ENCODE assay signal across 26 cellular contexts in genomic region chr12:34289431-34290190, GRCh38.
DNase-seq lines count a peak whose midpoint lies in the region; TF ChIP-seq lines count a peak whose summit lies in the region.
"Had no signal": no experiment of that assay in that cellular context is flagged by ENCODE, and none has a peak within 500 bp of the region (broad histone marks: within the 10 kb centered on the region; RNA-seq: fewer than 3 reads in every experiment).

No MANE protein-coding gene starts in this region.

- no peaks in the 10 kb centered on the region for H3K4me1 Mint-ChIP-seq in activated T-cell treated with anti-CD3 and anti-CD28 coated beads, Interleukin-2, amount 50 U/mL, for 24 hours (ENCODE audit: low read depth)
- H3K4me1 Mint-ChIP-seq in H9: no peaks in the 10 kb centered on the region
- H3K4me1 Mint-ChIP-seq: activated naive CD4-positive, alpha-beta T cell treated with anti-CD3 and anti-CD28 coated beads, Interleukin-2, amount 10 ng/mL, durations not matched to agents 7 days and 5 days; neural crest cell had no signal

- no peak overlapping the region for H2BK20ac ChIP-seq in H9 (ENCODE audit: low read depth, low read length, poor library complexity, severe bottlenecking)

- no peak overlapping the region for H3K23ac ChIP-seq in H9 (ENCODE audit: insufficient read length, low read depth, low read length)

- WGBS in H9 (ENCODE audit: extremely low coverage, insufficient read length, low lambda C conversion rate): no CpG with 5 or more reads among the region's 43 CpGs
- WGBS in hepatocyte (ENCODE audit: low lambda C conversion rate, missing lambda C conversion rate): 91% methylated on average over 43 of the region's 43 CpGs
- WGBS in spleen, 5 donors: 69 to 82% (median 78%) methylated on average over 43 of the region's 43 CpGs

- H3K9ac ChIP-seq in H9 (ENCODE audit: extremely low read depth, insufficient read length, low read length): no peak overlapping the region

- H3K4me1 ChIP-seq in H9 (ENCODE audit: insufficient read depth, low read length) (no peaks in the 10 kb centered on the region), hepatocyte (ENCODE audit: insufficient read depth) (no peaks in the 10 kb centered on the region), spleen (no peaks in the 10 kb centered on the region)
- H3K4me1 ChIP-seq: ascending aorta, BE2C, psoas muscle, thyroid gland had no signal

- H3K27me3 Mint-ChIP-seq in activated T-cell treated with anti-CD3 and anti-CD28 coated beads, Interleukin-2, amount 50 U/mL, for 24 hours: no peaks in the 10 kb centered on the region
- H3K27me3 Mint-ChIP-seq in H9 (ENCODE audit: low read depth): peaks cover 8% of the 10 kb centered on the region; the same call in 1 of the 2 replicates
- H3K27me3 Mint-ChIP-seq: activated naive CD4-positive, alpha-beta T cell treated with anti-CD3 and anti-CD28 coated beads, Interleukin-2, amount 10 ng/mL, durations not matched to agents 7 days and 5 days had no signal

- H4K5ac ChIP-seq in H9 (ENCODE audit: insufficient read length, low read depth, low read length): no peak overlapping the region

- H4K20me1 ChIP-seq in H9 (ENCODE audit: control insufficient read depth, insufficient read depth, insufficient read length): no peaks in the 10 kb centered on the region
- no peaks in the 10 kb centered on the region for H4K20me1 ChIP-seq in hepatocyte (ENCODE audit: insufficient read depth, poor library complexity, severe bottlenecking)

- no peak overlapping the region for H3K27ac ChIP-seq in H9 (ENCODE audit: insufficient read length, low read depth, low read length)
- H3K27ac ChIP-seq in hepatocyte: no peak overlapping the region
- no peak overlapping the region for H3K27ac ChIP-seq in spleen
- H3K27ac ChIP-seq: ascending aorta, epithelial cell of prostate, psoas muscle, RWPE1, thyroid gland had no signal

- H3K9me2 ChIP-seq in hepatocyte (replicated peaks; ENCODE audit: insufficient read depth): no peaks in the 10 kb centered on the region

- H4K91ac ChIP-seq in H9 (ENCODE audit: insufficient read length, low read depth, low read length): no peak overlapping the region

- no peak overlapping the region for H3T11ph ChIP-seq in H9 (ENCODE audit: low read length)

- H3K9me3 ChIP-seq in H9 (ENCODE audit: control insufficient read depth, low read depth, low read length) (peaks cover 61% of the 10 kb centered on the region), hepatocyte (ENCODE audit: low read depth) (no peaks in the 10 kb centered on the region), spleen (peaks cover 4 to 100% (median 94%) of the 10 kb centered on the region in 8 donors)
- H3K9me3 ChIP-seq: thyroid gland had no signal

- no peak for TF ChIP-seq POLR2A in spleen (IDR thresholded peaks at IDR 0.05)

- H2BK5ac ChIP-seq in H9 (ENCODE audit: insufficient read length, low read length): no peak overlapping the region

- TF ChIP-seq CTCF in H9 (conservative IDR thresholded peaks at IDR 0.05) (no peak), hepatocyte (IDR thresholded peaks at IDR 0.05; ENCODE audit: poor library complexity) (no peak), spleen (IDR thresholded peaks at IDR 0.05 in 8 of 11, conservative IDR thresholded peaks at IDR 0.05 in 3 of 11) (no peak)

- H3K18ac ChIP-seq in H9 (ENCODE audit: insufficient read length, low read depth, low read length): no peak overlapping the region

- H3K4ac ChIP-seq in H9 (ENCODE audit: low read depth, low read length): no peak overlapping the region

- no peak overlapping the region for H3K4me2 ChIP-seq in H9 (ENCODE audit: insufficient read depth, insufficient read length, low read length)
- no peak overlapping the region for H3K4me2 ChIP-seq in hepatocyte

- no peaks in the 10 kb centered on the region for H3K79me2 ChIP-seq in H9 (ENCODE audit: insufficient read depth, low read length)
- H3K79me2 ChIP-seq in hepatocyte: no peaks in the 10 kb centered on the region

- H2BK12ac ChIP-seq in H9 (ENCODE audit: insufficient read length, low read depth, low read length): no peak overlapping the region

- no peaks in the 10 kb centered on the region for H3K23me2 ChIP-seq in H9 (ENCODE audit: insufficient read length, low read depth, low read length, poor library complexity, severe bottlenecking)

- no peak overlapping the region for H2BK120ac ChIP-seq in H9 (ENCODE audit: low read depth, low read length, poor library complexity, severe bottlenecking)

- H3K4me3 Mint-ChIP-seq in activated T-cell treated with anti-CD3 and anti-CD28 coated beads, Interleukin-2, amount 50 U/mL, for 24 hours: no peak overlapping the region
- no peak overlapping the region for H3K4me3 Mint-ChIP-seq in H9
- H3K4me3 Mint-ChIP-seq: activated naive CD4-positive, alpha-beta T cell treated with anti-CD3 and anti-CD28 coated beads, Interleukin-2, amount 10 ng/mL, durations not matched to agents 7 days and 5 days; neural crest cell had no signal

- peak; percentile 11 for DNase-seq in activated T-cell treated with anti-CD3 and anti-CD28 coated beads, Interleukin-2, amount 50 U/mL, for 24 hours
- DNase-seq in activated T-cell treated with anti-CD3 and anti-CD28 coated beads for 4 hours (no peak), H9 (peak; percentile 13), hepatocyte (ENCODE audit: low spot score) (peak; percentile 2), spleen (peak; percentile 58), H4 (ENCODE audit: low spot score) (no peak), NCI-H2081 (lab: John Stamatoyannopoulos, UW) (no peak)
- no peak for DNase-seq in stimulated activated CD4-positive, alpha-beta T cell treated with anti-CD3 and anti-CD28 coated beads, Interleukin-15, amount 100 ng/mL, for 24 hours
- DNase-seq: activated CD4-positive, alpha-beta T cell treated with anti-CD3 and anti-CD28 coated beads, Interleukin-2, amount 50 U/mL, for 4 hours; activated naive CD4-positive, alpha-beta T cell treated with anti-CD3 and anti-CD28 coated beads, Interleukin-2, amount 10 ng/mL, durations not matched to agents 7 days and 5 days; activated T-cell treated with anti-CD3 and anti-CD28 coated beads, Interleukin-2, amount 50 U/mL, for 48 hours; BE2C; central memory CD4-positive, alpha-beta T cell; DND-41; Kasumi-1; NCI-H510A; stimulated activated CD4-positive, alpha-beta T cell treated with anti-CD3 and anti-CD28 coated beads, Interleukin-4, amount 100 ng/mL, for 24 hours; stimulated activated naive CD8-positive, alpha-beta T cell treated with anti-CD3 and anti-CD28 coated beads, Interleukin-15, Interleukin-2, amounts not matched to agents 100 U/mL and 50 U/mL, for 24 hours; T-helper 9 cell had no signal

- H3K9me3 Mint-ChIP-seq in activated T-cell treated with anti-CD3 and anti-CD28 coated beads, Interleukin-2, amount 50 U/mL, for 24 hours: peaks cover 41% of the 10 kb centered on the region
- peaks cover 94 to 98% of the 10 kb centered on the region in 2 experiments for H3K9me3 Mint-ChIP-seq in H9
- H3K9me3 Mint-ChIP-seq: neural crest cell had no signal

- no peak overlapping the region for H3K4me3 ChIP-seq in hepatocyte
- no peak overlapping the region for H3K4me3 ChIP-seq in spleen
- H3K4me3 ChIP-seq: ascending aorta, mucosa of descending colon, psoas muscle, thyroid gland had no signal

- peaks cover 3% of the 10 kb centered on the region for H3K36me3 Mint-ChIP-seq in activated T-cell treated with anti-CD3 and anti-CD28 coated beads, Interleukin-2, amount 50 U/mL, for 24 hours (ENCODE audit: low read depth)
- H3K36me3 Mint-ChIP-seq in H9 (ENCODE audit: insufficient read depth in 1 of 3, low read depth in 3 of 3): peaks cover 18 to 28% (median 22%) of the 10 kb centered on the region in 3 experiments

- intact Hi-C loops in spleen (cut with DNase I; ENCODE audit: low total_unique reads): no loop called here

- H3K14ac ChIP-seq in H9 (ENCODE audit: insufficient read depth, low read length): no peak overlapping the region

- no peak overlapping the region for H3K27ac Mint-ChIP-seq in activated T-cell treated with anti-CD3 and anti-CD28 coated beads, Interleukin-2, amount 50 U/mL, for 24 hours
- H3K27ac Mint-ChIP-seq in H9: no peak overlapping the region
- H3K27ac Mint-ChIP-seq: activated naive CD4-positive, alpha-beta T cell treated with anti-CD3 and anti-CD28 coated beads, Interleukin-2, amount 10 ng/mL, durations not matched to agents 7 days and 5 days had no signal

- H2BK15ac ChIP-seq in H9 (ENCODE audit: low read depth, low read length): no peak overlapping the region

- H4K8ac ChIP-seq in H9 (replicated peaks; ENCODE audit: insufficient read length, low read depth, low read length): no peak overlapping the region

- H3K27me3 ChIP-seq in H9 (ENCODE audit: insufficient read depth, low read length) (no peaks in the 10 kb centered on the region), hepatocyte (no peaks in the 10 kb centered on the region), spleen (replicated peaks in 1 of 7) (no peaks in the 10 kb centered on the region)
- H3K27me3 ChIP-seq: ascending aorta, BE2C, thyroid gland had no signal

- H3K36me3 ChIP-seq in hepatocyte (replicated peaks; ENCODE audit: insufficient read depth, low read depth) (no peaks in the 10 kb centered on the region), spleen (no peaks in the 10 kb centered on the region)
- H3K36me3 ChIP-seq: ascending aorta, BE2C, thyroid gland had no signal

- no peak overlapping the region for H3K56ac ChIP-seq in H9 (ENCODE audit: insufficient read length, low read depth, low read length)

- H2AK5ac ChIP-seq in H9 (ENCODE audit: insufficient read length, low read length): no peak overlapping the region

- H2AFZ ChIP-seq in H9 (ENCODE audit: low read length) (no peak overlapping the region), hepatocyte (no peak overlapping the region)

- no peaks in the 10 kb centered on the region for H3K79me1 ChIP-seq in H9 (ENCODE audit: insufficient read depth, low read depth, low read length, poor library complexity, severe bottlenecking)

Comparison
In these comparisons a context has a peak if more than half of its experiments do, and no peak if none do; other contexts are left out.
1. DNase-seq: peak in activated T-cell treated with anti-CD3 and anti-CD28 coated beads, Interleukin-2, amount 50 U/mL, for 24 hours (single experiment), H9 (single experiment), hepatocyte (single experiment) and spleen (single experiment); none in activated T-cell treated with anti-CD3 and anti-CD28 coated beads for 4 hours (single experiment), H4 (single experiment), NCI-H2081 (0 of 2) and stimulated activated CD4-positive, alpha-beta T cell treated with anti-CD3 and anti-CD28 coated beads, Interleukin-15, amount 100 ng/mL, for 24 hours (single experiment).